In the genomic region with DNA sequence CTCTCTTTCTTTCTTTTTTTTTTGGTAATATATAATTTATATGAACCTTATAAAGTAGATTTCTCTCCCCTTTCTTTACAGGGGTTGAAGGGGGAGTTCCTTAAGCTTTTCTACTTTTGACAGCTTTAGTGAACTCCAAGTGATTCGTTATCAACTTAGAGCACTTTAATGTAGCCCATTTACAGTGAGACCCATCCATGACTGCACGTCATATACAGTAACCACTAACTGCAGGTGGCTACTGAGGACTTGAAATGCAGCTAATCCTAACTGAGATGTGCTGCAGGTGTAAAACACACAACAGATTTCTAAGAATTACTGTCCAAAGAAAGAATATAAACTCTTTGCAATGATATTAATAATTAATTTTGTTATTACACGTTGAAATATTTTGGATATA, we compare ENCODE assay signal across 10 cellular contexts. TPM values are rescaled to one million over a fixed set of nuclear protein-coding genes. Genes with fewer than 3 reads are reported as not detected.
A peak's percentile ranks its signal among the peaks of the same experiment; 100 is the strongest.
DNase-seq lines count a peak whose midpoint lies in the region; ATAC-seq, FAIRE-seq and TF ChIP-seq lines count a peak whose summit lies in the region.
"Had no signal": no experiment of that assay in that cellular context is flagged by ENCODE, and none has a peak within 500 bp of the region (broad histone marks: within the 10 kb centered on the region; RNA-seq: fewer than 3 reads in every experiment).

No MANE protein-coding gene starts in this region.

- BruUV-seq in A673 (replicated peaks; lab: Mats Ljungman, UMichigan) = no TSS peak

- H3K4me1 Mint-ChIP-seq in activated naive CD8-positive, alpha-beta T cell (ENCODE audit: low read depth) = peaks cover 5% of the 10 kb centered on the region
- H3K4me1 Mint-ChIP-seq in memory B cell = no peaks in the 10 kb centered on the region

- no peak for TF ChIP-seq CTCF in A673 (conservative IDR thresholded peaks at IDR 0.05; ENCODE audit: low read depth, low read length)

- CTCF ChIA-PET in A673 (lab: Charles Lee) = no interaction called here

- no peak for DNase-seq in A673 (ENCODE audit: low spot score)
- DNase-seq in HAP-1 (ENCODE audit: low spot score in 2 of 2) = no peak
- no peak for DNase-seq in memory B cell (ENCODE audit: low spot score in 2 of 2)
- DNase-seq in GM12892 (ENCODE audit: insufficient read length) = no peak
- no peak for DNase-seq in stimulated activated CD4-positive, alpha-beta T cell treated with anti-CD3 and anti-CD28 coated beads, Interleukin-2, amount 100 ng/mL, for 24 hours
- no peak for DNase-seq in GM19239 (ENCODE audit: insufficient read length, low spot score)
- no peak for DNase-seq in iPS-NIHi7 (ENCODE audit: extremely low spot score)

- no peaks in the 10 kb centered on the region for H3K9me3 ChIP-seq in A673 (ENCODE audit: low read depth, low read length, poor library complexity, severe bottlenecking)
- H3K9me3 ChIP-seq in HAP-1 = no peaks in the 10 kb centered on the region

- peak overlapping the region; percentile 71 for H3K4me3 Mint-ChIP-seq in activated naive CD8-positive, alpha-beta T cell
- peak overlapping the region; percentile 77 for H3K4me3 Mint-ChIP-seq in memory B cell

- no peak overlapping the region for H3K27ac Mint-ChIP-seq in activated naive CD8-positive, alpha-beta T cell
- no peak overlapping the region for H3K27ac Mint-ChIP-seq in memory B cell

- FAIRE-seq in GM12892 (lab: Jason Lieb, UNC) = no peak
- no peak for FAIRE-seq in GM19239 (lab: Jason Lieb, UNC)
- FAIRE-seq: GM12891 had no signal

- H3K27me3 ChIP-seq in A673 (replicated peaks; ENCODE audit: insufficient read depth, low read depth, low read length, poor library complexity) (no peaks in the 10 kb centered on the region), HAP-1 (ENCODE audit: low read depth) (no peaks in the 10 kb centered on the region)

- H3K36me3 ChIP-seq in A673 (ENCODE audit: insufficient read depth, low read length, poor library complexity, severe bottlenecking) (no peaks in the 10 kb centered on the region), HAP-1 (replicated peaks) (no peaks in the 10 kb centered on the region)

- no peak overlapping the region for H3K27ac ChIP-seq in A673 (ENCODE audit: low read depth, low read length, poor library complexity, severe bottlenecking)

- H3K4me3 ChIP-seq in A673 (ENCODE audit: low read depth, low read length, poor library complexity, severe bottlenecking) = peak overlapping the region; percentile 63
- H3K4me3 ChIP-seq in HAP-1 = peak overlapping the region; percentile 45

- no peaks in the 10 kb centered on the region for H3K9me3 Mint-ChIP-seq in activated naive CD8-positive, alpha-beta T cell (ENCODE audit: low read depth)
- H3K9me3 Mint-ChIP-seq in memory B cell = no peaks in the 10 kb centered on the region

- intact Hi-C loops in A673 (cut with micrococcal nuclease; ENCODE audit: unreplicated experiment) = no loop called here

- in situ Hi-C loops in HAP-1 (cut with MboI; ENCODE audit: low sequenced_read_pairs) = no loop called here

- TF ChIP-seq POLR2A in GM12892 (IDR thresholded peaks at IDR 0.05; ENCODE audit: low read depth, low read length) = no peak

- POLR2A ChIA-PET in A673 (lab: Charles Lee; ENCODE audit: low non-redundant PET) = no interaction called here

- H3K4me1 ChIP-seq in A673 (ENCODE audit: insufficient read depth, low read length, poor library complexity, severe bottlenecking) = no peaks in the 10 kb centered on the region
- H3K4me1 ChIP-seq in HAP-1 = peaks cover 5% of the 10 kb centered on the region

- no peaks in the 10 kb centered on the region for H3K36me3 Mint-ChIP-seq in activated naive CD8-positive, alpha-beta T cell
- no peaks in the 10 kb centered on the region for H3K36me3 Mint-ChIP-seq in memory B cell

- ATAC-seq in memory B cell (ENCODE audit: low read depth) = peak; percentile 62

- H3K27me3 Mint-ChIP-seq in activated naive CD8-positive, alpha-beta T cell = peaks cover 10% of the 10 kb centered on the region
- peaks cover 3% of the 10 kb centered on the region for H3K27me3 Mint-ChIP-seq in memory B cell

RNA-seq across cellular contexts. Expression of a gene that starts 0.6 kb away (rescaled TPM):
- total RNA-seq in A673 (2021) = 2.7 and 3.4 TPM in 2 replicates
- 0.42 TPM for polyA plus RNA-seq in GM12892 (2012; ENCODE audit: missing spikeins)

RNA-seq across cellular contexts. Expression of a gene that starts 0.7 kb away (rescaled TPM):
- not detected in 2 replicates for total RNA-seq in A673 (2021)
- not detected for polyA plus RNA-seq in GM12892 (2012; ENCODE audit: missing spikeins)
- total RNA-seq: ureter had no signal
